Comparison of ENCODE assay signal across 1 cellular context in genomic region chr3:50210510-50211367, GRCh38.
TF ChIP-seq lines count a peak whose summit lies in the region.

No MANE protein-coding gene starts in this region.

TF ChIP-seq in HepG2, 621 proteins besides CTCF, POLR2A, EP300 and RAD21 (continued from another document):
- 0 out of 2 replicates have a peak, but pooled peaks have one; percentile 13 for TF ChIP-seq SMAD1 (CRISPR knock-in tag; IDR thresholded peaks at IDR 0.05; ENCODE audit: borderline replicate concordance, low read depth)
- TF ChIP-seq ZFP36L1 (CRISPR knock-in tag; IDR thresholded peaks at IDR 0.05) = peak; percentile 70; the same call in 1 of the 2 replicates
- peak; percentile 62; the same call in 1 of the 2 replicates for TF ChIP-seq ZNF704 (CRISPR knock-in tag; IDR thresholded peaks at IDR 0.05; ENCODE audit: borderline replicate concordance)
- 0 out of 2 replicates have a peak, but pooled peaks have one; percentile 64 for TF ChIP-seq CSRNP1 (CRISPR knock-in tag; IDR thresholded peaks at IDR 0.05)
- TF ChIP-seq ATF7 (IDR thresholded peaks at IDR 0.05) = no peak
- peak; percentile 73; the same call in 1 of the 2 replicates for TF ChIP-seq ATF7 (CRISPR knock-in tag; IDR thresholded peaks at IDR 0.05)
- no peak for TF ChIP-seq THYN1 (CRISPR knock-in tag; IDR thresholded peaks at IDR 0.05; ENCODE audit: borderline replicate concordance, low read depth)
- peak; percentile 15; the same call in 1 of the 2 replicates for TF ChIP-seq ZNF362 (CRISPR knock-in tag; IDR thresholded peaks at IDR 0.05; ENCODE audit: borderline replicate concordance)
- TF ChIP-seq THAP9 (CRISPR knock-in tag; IDR thresholded peaks at IDR 0.05; ENCODE audit: borderline replicate concordance) = no peak; the same call in 1 of the 2 replicates
- TF ChIP-seq ZNF3 (CRISPR knock-in tag; IDR thresholded peaks at IDR 0.05) = no peak
- TF ChIP-seq ZNF264 (CRISPR knock-in tag; IDR thresholded peaks at IDR 0.05) = 0 out of 2 replicates have a peak, but pooled peaks have one; percentile 42
- TF ChIP-seq RFX3 (CRISPR knock-in tag; IDR thresholded peaks at IDR 0.05) = 0 out of 2 replicates have a peak, but pooled peaks have one; percentile 12
- TF ChIP-seq ZNF235 (CRISPR knock-in tag; IDR thresholded peaks at IDR 0.05; ENCODE audit: borderline replicate concordance) = 0 out of 2 replicates have a peak, but pooled peaks have one; percentile 24
- TF ChIP-seq BRF2 (CRISPR knock-in tag; IDR thresholded peaks at IDR 0.05) = 0 out of 2 replicates have a peak, but pooled peaks have one; percentile 37
- peak; percentile 82 for TF ChIP-seq ZNF503 (CRISPR knock-in tag; IDR thresholded peaks at IDR 0.05)
- no peak for TF ChIP-seq RORA (CRISPR knock-in tag; IDR thresholded peaks at IDR 0.05)
- peak; percentile 58; the same call in 1 of the 2 replicates for TF ChIP-seq ZNF124 (CRISPR knock-in tag; IDR thresholded peaks at IDR 0.05)
- TF ChIP-seq ATF4 (CRISPR knock-in tag; IDR thresholded peaks at IDR 0.05) = peak in 1 of 2 experiments; percentile 97; a peak in 2 of 4 replicates
- peak; percentile 98 for TF ChIP-seq MTA1 (CRISPR knock-in tag; IDR thresholded peaks at IDR 0.05; ENCODE audit: borderline replicate concordance)
- TF ChIP-seq PRMT3 (CRISPR knock-in tag; IDR thresholded peaks at IDR 0.05; ENCODE audit: borderline replicate concordance, low read depth) = 0 out of 2 replicates have a peak, but pooled peaks have one; percentile 21
- TF ChIP-seq SSRP1 (CRISPR knock-in tag; IDR thresholded peaks at IDR 0.05) = peak; percentile 62
- TF ChIP-seq ZMYM3 (CRISPR knock-in tag; IDR thresholded peaks at IDR 0.05) = no peak
- TF ChIP-seq HNRNPL (IDR thresholded peaks at IDR 0.05; ENCODE audit: low read depth, low read length) = peak; percentile 92
- TF ChIP-seq PHF21A (CRISPR knock-in tag; IDR thresholded peaks at IDR 0.05) = peak; percentile 78; the same call in 1 of the 2 replicates
- peak; percentile 70; the same call in 1 of the 2 replicates for TF ChIP-seq PPARG (CRISPR knock-in tag; conservative IDR thresholded peaks at IDR 0.05)
- 0 out of 2 replicates have a peak, but pooled peaks have one; percentile 20 for TF ChIP-seq ZNF768 (CRISPR knock-in tag; IDR thresholded peaks at IDR 0.05)
- TF ChIP-seq ARNT2 (CRISPR knock-in tag; IDR thresholded peaks at IDR 0.05; ENCODE audit: low read depth) = 0 out of 2 replicates have a peak, but pooled peaks have one; percentile 43
- no peak for TF ChIP-seq GABPA (IDR thresholded peaks at IDR 0.05; ENCODE audit: low read depth, low read length)
- TF ChIP-seq GABPA (CRISPR knock-in tag; IDR thresholded peaks at IDR 0.05; ENCODE audit: low read depth) = no peak
- TF ChIP-seq KLF16 (CRISPR knock-in tag; IDR thresholded peaks at IDR 0.05) = peak in 1 of 2 experiments; percentile 53; a peak in 1 of 4 replicates
- no peak for TF ChIP-seq PLRG1 (conservative IDR thresholded peaks at IDR 0.05)
- peak; percentile 67 for TF ChIP-seq TEAD3 (CRISPR knock-in tag; optimal IDR thresholded peaks at IDR 0.05; ENCODE audit: borderline replicate concordance)
- no peak for TF ChIP-seq ZNF616 (CRISPR knock-in tag; IDR thresholded peaks at IDR 0.05; ENCODE audit: low read depth)
- TF ChIP-seq ATF5 (CRISPR knock-in tag; IDR thresholded peaks at IDR 0.05; ENCODE audit: low read depth) = peak; percentile 46; the same call in 1 of the 2 replicates
- peak; percentile 83 for TF ChIP-seq SRSF1 (optimal IDR thresholded peaks at IDR 0.05; ENCODE audit: low read depth, low read length)
- TF ChIP-seq HNF4G (IDR thresholded peaks at IDR 0.05; ENCODE audit: borderline replicate concordance, low read depth, low read length) = peak; percentile 81
- peak; percentile 66 for TF ChIP-seq HNF4G (CRISPR knock-in tag; IDR thresholded peaks at IDR 0.05; ENCODE audit: borderline replicate concordance, low read depth)
- TF ChIP-seq SAP130 (CRISPR knock-in tag; IDR thresholded peaks at IDR 0.05; ENCODE audit: low read depth) = peak; percentile 76
- peak in 1 of 2 experiments; percentile 76; a peak in 1 of 4 replicates for TF ChIP-seq NR2F1 (CRISPR knock-in tag; IDR thresholded peaks at IDR 0.05)
- TF ChIP-seq DMAP1 (CRISPR knock-in tag; IDR thresholded peaks at IDR 0.05) = peak; percentile 60; the same call in 1 of the 2 replicates
- TF ChIP-seq ZNF350 (CRISPR knock-in tag; IDR thresholded peaks at IDR 0.05; ENCODE audit: borderline replicate concordance, low read depth) = peak; percentile 49; the same call in 1 of the 2 replicates
- no peak for TF ChIP-seq KLF6 (CRISPR knock-in tag; IDR thresholded peaks at IDR 0.05)
- TF ChIP-seq ETV5 (CRISPR knock-in tag; IDR thresholded peaks at IDR 0.05; ENCODE audit: borderline replicate concordance) = peak; percentile 72; the same call in 1 of the 2 replicates
- peak; percentile 67; the same call in 1 of the 2 replicates for TF ChIP-seq ZHX1 (CRISPR knock-in tag; IDR thresholded peaks at IDR 0.05; ENCODE audit: low read depth)
- 0 out of 2 replicates have a peak, but pooled peaks have one; percentile 31 for TF ChIP-seq ZNF639 (CRISPR knock-in tag; conservative IDR thresholded peaks at IDR 0.05)
TF ChIP-seq in HepG2: peak in this region for 211.
